In the genomic region with DNA sequence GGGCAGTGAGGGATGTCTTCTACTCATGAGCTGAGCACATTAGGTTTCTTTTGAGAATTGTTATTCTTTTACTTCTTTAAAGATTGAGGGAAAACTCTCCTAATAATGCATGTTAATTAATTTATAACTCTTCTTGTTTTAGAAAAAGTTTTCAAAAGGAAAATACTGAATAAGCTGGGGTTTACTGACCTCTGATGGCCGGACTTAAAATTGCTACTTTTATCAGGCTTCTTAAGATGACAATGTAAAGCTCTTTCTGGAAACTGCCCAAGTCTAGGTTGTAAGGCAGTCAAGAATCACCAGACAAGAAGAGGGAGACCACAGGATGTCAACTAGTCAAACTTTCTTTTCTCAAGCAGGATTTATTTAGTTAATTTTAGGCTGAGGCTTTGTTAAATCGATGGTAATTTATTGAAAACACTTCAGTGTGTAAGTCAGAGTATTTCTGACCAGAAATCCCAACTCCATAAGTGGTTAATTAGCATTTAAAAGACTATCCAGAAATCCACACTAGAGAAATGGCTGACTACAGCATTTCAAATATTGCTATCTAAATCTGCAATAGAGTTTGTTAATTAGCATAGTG, we compare ENCODE assay signal across 9 cellular contexts.
DNase-seq lines count a peak whose midpoint lies in the region; ATAC-seq and TF ChIP-seq lines count a peak whose summit lies in the region.
"Had no signal": no experiment of that assay in that cellular context is flagged by ENCODE, and none has a peak within 500 bp of the region (broad histone marks: within the 10 kb centered on the region; RNA-seq: fewer than 3 reads in every experiment).

No MANE protein-coding gene starts in this region.

- H3K4me1 Mint-ChIP-seq in type B pancreatic cell (ENCODE audit: unreplicated experiment), result peaks cover 9% of the 10 kb centered on the region
- no peaks in the 10 kb centered on the region for H3K4me1 Mint-ChIP-seq in effector memory CD8-positive, alpha-beta T cell (ENCODE audit: low read depth in 2 of 2)
- no peaks in the 10 kb centered on the region for H3K4me1 Mint-ChIP-seq in activated T-cell treated with anti-CD3 and anti-CD28 coated beads, Interleukin-2, amount 50 U/mL, for 24 hours (ENCODE audit: low read depth)
- H3K4me1 Mint-ChIP-seq: activated naive CD4-positive, alpha-beta T cell treated with anti-CD3 and anti-CD28 coated beads, Interleukin-2, amount 50 U/mL, for 24 hours had no signal

- H3K9me3 Mint-ChIP-seq in type B pancreatic cell, result no peaks in the 10 kb centered on the region
- H3K9me3 Mint-ChIP-seq in effector memory CD8-positive, alpha-beta T cell, result peaks cover 0 to 2% of the 10 kb centered on the region in 2 donors
- no peaks in the 10 kb centered on the region for H3K9me3 Mint-ChIP-seq in activated T-cell treated with anti-CD3 and anti-CD28 coated beads, Interleukin-2, amount 50 U/mL, for 24 hours
- H3K9me3 Mint-ChIP-seq: activated naive CD4-positive, alpha-beta T cell treated with anti-CD3 and anti-CD28 coated beads, Interleukin-2, amount 50 U/mL, for 24 hours had no signal

- no peaks in the 10 kb centered on the region for H3K27me3 Mint-ChIP-seq in type B pancreatic cell
- H3K27me3 Mint-ChIP-seq in effector memory CD8-positive, alpha-beta T cell, result no peaks in the 10 kb centered on the region
- H3K27me3 Mint-ChIP-seq in activated T-cell treated with anti-CD3 and anti-CD28 coated beads, Interleukin-2, amount 50 U/mL, for 24 hours, result no peaks in the 10 kb centered on the region

- TF ChIP-seq CTCF in type B pancreatic cell (conservative IDR thresholded peaks at IDR 0.05), result peak; percentile 78

- H3K4me3 Mint-ChIP-seq in type B pancreatic cell, result no peak overlapping the region
- no peak overlapping the region for H3K4me3 Mint-ChIP-seq in effector memory CD8-positive, alpha-beta T cell
- H3K4me3 Mint-ChIP-seq in activated T-cell treated with anti-CD3 and anti-CD28 coated beads, Interleukin-2, amount 50 U/mL, for 24 hours, result no peak overlapping the region
- H3K4me3 Mint-ChIP-seq: activated naive CD4-positive, alpha-beta T cell treated with anti-CD3 and anti-CD28 coated beads, Interleukin-2, amount 50 U/mL, for 24 hours had no signal

- no peaks in the 10 kb centered on the region for H3K36me3 Mint-ChIP-seq in type B pancreatic cell
- H3K36me3 Mint-ChIP-seq in effector memory CD8-positive, alpha-beta T cell (ENCODE audit: insufficient read depth), result no peaks in the 10 kb centered on the region
- no peaks in the 10 kb centered on the region for H3K36me3 Mint-ChIP-seq in activated T-cell treated with anti-CD3 and anti-CD28 coated beads, Interleukin-2, amount 50 U/mL, for 24 hours (ENCODE audit: low read depth)
- H3K36me3 Mint-ChIP-seq: activated naive CD4-positive, alpha-beta T cell treated with anti-CD3 and anti-CD28 coated beads, Interleukin-2, amount 50 U/mL, for 24 hours had no signal

- ATAC-seq in effector memory CD8-positive, alpha-beta T cell (replicated peaks), result no peak

- DNase-seq in NCI-H82 (lab: John Stamatoyannopoulos, UW) (peak; percentile 55), NCI-H82 treated with DMSO at 0.1 percent for 48 hours (lab: John Stamatoyannopoulos, UW; ENCODE audit: unreplicated experiment) (no peak), M059J (ENCODE audit: low read depth) (peak; percentile 63), SW 1271 (lab: John Stamatoyannopoulos, UW) (peak; percentile 14 to 72), glomerular visceral epithelial cell (ENCODE audit: extremely low spot score) (peak; percentile 77), type B pancreatic cell (ENCODE audit: extremely low spot score, unreplicated experiment) (no peak)
- DNase-seq in effector memory CD8-positive, alpha-beta T cell, result no peak
- no peak for DNase-seq in activated T-cell treated with anti-CD3 and anti-CD28 coated beads, Interleukin-2, amount 50 U/mL, for 24 hours

- H3K27ac Mint-ChIP-seq in type B pancreatic cell, result no peak overlapping the region
- no peak overlapping the region for H3K27ac Mint-ChIP-seq in effector memory CD8-positive, alpha-beta T cell
- H3K27ac Mint-ChIP-seq in activated T-cell treated with anti-CD3 and anti-CD28 coated beads, Interleukin-2, amount 50 U/mL, for 24 hours, result no peak overlapping the region
- H3K27ac Mint-ChIP-seq: activated naive CD4-positive, alpha-beta T cell treated with anti-CD3 and anti-CD28 coated beads, Interleukin-2, amount 50 U/mL, for 24 hours had no signal

Comparison
In these comparisons a context has a peak if more than half of its experiments do, and no peak if none do; other contexts are left out.
1. DNase-seq: peak in NCI-H82 (single experiment), M059J (single experiment), SW 1271 (2 of 2) and glomerular visceral epithelial cell (single experiment); none in NCI-H82 treated with DMSO at 0.1 percent for 48 hours (single experiment), type B pancreatic cell (single experiment), effector memory CD8-positive, alpha-beta T cell (0 of 3) and activated T-cell treated with anti-CD3 and anti-CD28 coated beads, Interleukin-2, amount 50 U/mL, for 24 hours (single experiment).